8 cellular contexts compared by ENCODE assay signal in the genomic region with DNA sequence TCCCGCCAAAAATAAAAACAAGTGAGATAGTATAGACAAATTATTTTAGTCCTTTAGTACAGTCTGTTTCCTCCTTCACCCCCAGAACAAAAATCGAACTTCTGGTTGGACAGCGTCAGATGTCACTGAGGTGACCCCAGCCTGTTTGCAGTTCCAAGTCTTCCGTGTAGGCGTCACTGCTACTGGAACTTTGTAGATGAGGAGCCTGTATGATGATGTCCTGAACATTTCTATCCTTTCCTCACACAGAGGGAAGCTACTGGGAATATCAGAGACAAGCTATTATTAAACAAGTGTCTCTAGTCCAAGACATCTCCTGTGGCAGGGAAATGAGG. TPM values are rescaled to one million over a fixed set of nuclear protein-coding genes. Genes with fewer than 3 reads are reported as not detected.
DNase-seq lines count a peak whose midpoint lies in the region; ATAC-seq and TF ChIP-seq lines count a peak whose summit lies in the region.

No MANE protein-coding gene starts in this region.

- no peaks in the 10 kb centered on the region for H3K27me3 ChIP-seq in SJCRH30

- H3K9me3 ChIP-seq in SJCRH30 (replicated peaks) = no peaks in the 10 kb centered on the region

- H3K4me3 ChIP-seq in SJCRH30 = peak overlapping the region; percentile 99

- H3K9me3 Mint-ChIP-seq in T-helper 2 cell treated with Interferon-gamma antibody and Interleukin-4, amounts not matched to agents 5 μg/mL and 100 μg/mL, for 36 hours = no peaks in the 10 kb centered on the region
- H3K9me3 Mint-ChIP-seq in endothelial cell (ENCODE audit: unreplicated experiment) (no peaks in the 10 kb centered on the region), nephron (no peaks in the 10 kb centered on the region)

- no peak for ATAC-seq in HG03280 (IDR thresholded peaks at IDR 0.05; ENCODE audit: unreplicated experiment)
- no peak for ATAC-seq in esophagus mucosa

- H3K4me1 Mint-ChIP-seq in T-helper 2 cell treated with Interferon-gamma antibody and Interleukin-4, amounts not matched to agents 5 μg/mL and 100 μg/mL, for 36 hours (ENCODE audit: low read depth) = peaks cover 54% of the 10 kb centered on the region
- H3K4me1 Mint-ChIP-seq in endothelial cell (ENCODE audit: unreplicated experiment) (peaks cover 50% of the 10 kb centered on the region), nephron (peaks cover 81% of the 10 kb centered on the region)

- H3K36me3 Mint-ChIP-seq in T-helper 2 cell treated with Interferon-gamma antibody and Interleukin-4, amounts not matched to agents 5 μg/mL and 100 μg/mL, for 36 hours (ENCODE audit: low read depth) = peaks cover 32% of the 10 kb centered on the region
- H3K36me3 Mint-ChIP-seq in endothelial cell (ENCODE audit: low read depth, unreplicated experiment) (peaks cover 9% of the 10 kb centered on the region), nephron (ENCODE audit: low read depth) (no peaks in the 10 kb centered on the region)

- TF ChIP-seq CTCF in endothelial cell (IDR thresholded peaks at IDR 0.05; ENCODE audit: unreplicated experiment) (no peak), nephron (IDR thresholded peaks at IDR 0.05; ENCODE audit: unreplicated experiment in 3 of 3) (peak in 1 of 3 experiments; percentile 17)

- no peak for DNase-seq in T-helper 2 cell treated with Interferon-gamma antibody and Interleukin-4, amounts not matched to agents 5 μg/mL and 100 μg/mL, for 36 hours (ENCODE audit: low spot score)
- no peak for DNase-seq in T-helper 2 cell
- DNase-seq in SJCRH30 = no peak
- DNase-seq in endothelial cell (ENCODE audit: low spot score) = no peak
- DNase-seq in GM19240 (ENCODE audit: insufficient read length, low spot score) = no peak

- H3K27ac ChIP-seq in SJCRH30 = peak overlapping the region; percentile 92

- H3K27me3 Mint-ChIP-seq in T-helper 2 cell treated with Interferon-gamma antibody and Interleukin-4, amounts not matched to agents 5 μg/mL and 100 μg/mL, for 36 hours (ENCODE audit: low read depth) = no peaks in the 10 kb centered on the region
- H3K27me3 Mint-ChIP-seq in endothelial cell (ENCODE audit: unreplicated experiment) (peaks cover 10% of the 10 kb centered on the region), nephron (ENCODE audit: low read depth) (no peaks in the 10 kb centered on the region)

- peak overlapping the region; percentile 95 for H3K4me3 Mint-ChIP-seq in T-helper 2 cell treated with Interferon-gamma antibody and Interleukin-4, amounts not matched to agents 5 μg/mL and 100 μg/mL, for 36 hours
- H3K4me3 Mint-ChIP-seq in endothelial cell (ENCODE audit: unreplicated experiment) (peak overlapping the region; percentile 95), nephron (peak overlapping the region; percentile 92 to 95 (median 93))

- H3K36me3 ChIP-seq in SJCRH30 = peaks cover 1% of the 10 kb centered on the region; the same call in 1 of the 2 replicates

- peaks cover 46% of the 10 kb centered on the region for H3K4me1 ChIP-seq in SJCRH30

- H3K27ac Mint-ChIP-seq in T-helper 2 cell treated with Interferon-gamma antibody and Interleukin-4, amounts not matched to agents 5 μg/mL and 100 μg/mL, for 36 hours = peak overlapping the region; percentile 96
- peak overlapping the region; percentile 96 for H3K27ac Mint-ChIP-seq in endothelial cell (ENCODE audit: unreplicated experiment)
- peak overlapping the region; percentile 97 to 99 (median 98) for H3K27ac Mint-ChIP-seq in nephron

RNA-seq across cellular contexts. Expression of gene VEZF1, which starts 0.9 kb away (rescaled TPM):
- 74.9 and 78.9 TPM in 2 replicates for total RNA-seq in SJCRH30 (2014; rRNA removed; shearing (Covaris generic))
- total RNA-seq in endothelial cell (ENCODE audit: unreplicated experiment) (43.7 TPM), esophagus mucosa (22.2 TPM)

RNA-seq across cellular contexts. Expression of gene SRSF1, which starts 18.1 kb away (rescaled TPM):
- total RNA-seq in SJCRH30 (2014; rRNA removed; shearing (Covaris generic)) = 549 and 575 TPM in 2 replicates
- total RNA-seq in endothelial cell (ENCODE audit: unreplicated experiment) (201 TPM), esophagus mucosa (129 TPM)

RNA-seq across cellular contexts. Expression of gene CUEDC1, which starts 33.8 kb away (rescaled TPM):
- total RNA-seq in SJCRH30 (2014; rRNA removed; shearing (Covaris generic)) = 11.6 and 14.4 TPM in 2 replicates
- total RNA-seq in endothelial cell (ENCODE audit: unreplicated experiment) (13.3 TPM), esophagus mucosa (23.8 TPM)
